Comparison of ENCODE assay signal across 7 cellular contexts in the genomic region with DNA sequence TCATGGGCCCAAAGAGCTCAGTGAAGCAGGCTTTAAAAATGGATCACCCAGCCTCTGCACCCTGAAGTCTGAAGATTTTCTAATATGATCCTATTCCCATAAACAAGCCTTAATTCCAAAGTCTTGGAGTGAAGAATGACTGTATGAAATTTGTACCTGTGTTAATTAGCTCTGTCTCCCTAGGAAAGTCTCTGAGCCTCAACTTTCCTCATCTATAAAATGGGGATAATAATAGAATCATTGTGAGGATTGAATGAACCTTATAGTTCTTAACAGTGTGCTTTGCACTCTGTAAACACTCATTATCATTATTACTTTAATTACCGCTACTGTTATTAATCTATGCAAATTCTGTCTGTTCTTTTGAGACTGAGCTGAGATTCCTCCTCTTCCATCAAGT.
"Had no signal": no experiment of that assay in that cellular context is flagged by ENCODE, and none has a peak within 500 bp of the region (broad histone marks: within the 10 kb centered on the region; RNA-seq: fewer than 3 reads in every experiment).

No MANE protein-coding gene starts in this region.

- DNase-seq: IMR-90, KBM-7, KG1 had no signal

- H3K27ac Mint-ChIP-seq: IgD-negative memory B cell had no signal

- FAIRE-seq: HTR-8/SVneo had no signal

- H3K4me1 Mint-ChIP-seq: IgD-negative memory B cell had no signal

- H3K9ac ChIP-seq: KMS-11 had no signal

- H3K4me2 ChIP-seq: KMS-11 had no signal

- H3K4me3 Mint-ChIP-seq: IgD-negative memory B cell had no signal

- H3K9me3 Mint-ChIP-seq: IgD-negative memory B cell had no signal

- H3K27me3 Mint-ChIP-seq: IgD-negative memory B cell had no signal

- H3K27ac ChIP-seq: HL-60, KMS-11 had no signal
